Comparison of ENCODE assay signal across 1 cellular context in the genomic region with DNA sequence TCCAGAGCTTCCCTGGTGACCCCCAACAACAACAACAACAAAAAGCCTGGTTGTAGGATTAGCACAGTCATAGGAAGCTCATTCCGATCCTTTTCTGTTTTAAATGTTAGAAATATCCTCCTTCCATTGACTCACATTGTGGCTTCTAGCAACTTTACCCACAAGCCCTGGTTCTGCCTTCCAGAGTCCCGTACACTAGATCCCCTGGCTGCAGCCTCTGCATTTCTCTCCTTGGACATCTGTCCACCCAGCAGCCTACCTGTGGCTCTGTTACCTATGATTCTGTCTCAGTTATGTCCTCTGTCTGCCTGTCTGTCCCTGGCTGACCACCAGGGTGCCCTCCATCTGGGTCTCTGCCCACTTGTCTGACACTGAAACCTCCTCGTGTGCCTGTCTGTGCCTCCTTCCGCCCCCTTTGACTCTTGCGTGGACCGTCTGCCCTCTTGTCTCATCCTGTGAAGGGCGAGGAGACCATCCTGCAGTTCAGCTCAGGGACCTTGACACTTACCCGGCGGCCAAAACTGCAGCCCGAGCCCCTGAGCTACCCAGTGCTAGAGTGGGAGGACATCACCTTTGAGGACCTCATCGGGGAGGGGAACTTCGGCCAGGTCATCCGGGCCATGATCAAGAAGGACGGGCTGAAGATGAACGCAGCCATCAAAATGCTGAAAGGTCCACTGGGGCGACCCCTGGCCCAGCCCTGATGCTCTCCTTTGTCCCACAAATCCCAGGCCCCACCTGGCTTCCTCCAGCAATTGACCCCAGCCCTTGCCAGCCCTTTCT.
TF ChIP-seq lines count a peak whose summit lies in the region.

No MANE protein-coding gene starts in this region.

TF ChIP-seq in endothelial cell of umbilical vein, 7 proteins besides CTCF, POLR2A, EP300 and RAD21:
- no peak for TF ChIP-seq MYC (IDR thresholded peaks at IDR 0.05; ENCODE audit: low read depth, low read length)
- no peak for TF ChIP-seq JUN (IDR thresholded peaks at IDR 0.05; ENCODE audit: borderline replicate concordance, insufficient read depth, insufficient read length, low read depth)
- TF ChIP-seq GATA2 (IDR thresholded peaks at IDR 0.05; ENCODE audit: insufficient read depth, insufficient read length, low read depth, low read length): no peak
- TF ChIP-seq, protein P1, sequence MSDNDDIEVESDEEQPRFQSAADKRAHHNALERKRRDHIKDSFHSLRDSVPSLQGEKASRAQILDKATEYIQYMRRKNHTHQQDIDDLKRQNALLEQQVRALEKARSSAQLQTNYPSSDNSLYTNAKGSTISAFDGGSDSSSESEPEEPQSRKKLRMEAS (IDR thresholded peaks at IDR 0.05; ENCODE audit: insufficient read depth, insufficient read length): no peak
- TF ChIP-seq FOS (IDR thresholded peaks at IDR 0.05; ENCODE audit: borderline replicate concordance, insufficient read depth, low read length): no peak
- TF ChIP-seq POLR2AphosphoS5 (IDR thresholded peaks at IDR 0.05; ENCODE audit: insufficient read depth, low read depth, low read length): no peak
- TF ChIP-seq EZH2 (IDR thresholded peaks at IDR 0.05; ENCODE audit: borderline replicate concordance, low read depth, low read length, severe bottlenecking): no peak
